In the genomic region with DNA sequence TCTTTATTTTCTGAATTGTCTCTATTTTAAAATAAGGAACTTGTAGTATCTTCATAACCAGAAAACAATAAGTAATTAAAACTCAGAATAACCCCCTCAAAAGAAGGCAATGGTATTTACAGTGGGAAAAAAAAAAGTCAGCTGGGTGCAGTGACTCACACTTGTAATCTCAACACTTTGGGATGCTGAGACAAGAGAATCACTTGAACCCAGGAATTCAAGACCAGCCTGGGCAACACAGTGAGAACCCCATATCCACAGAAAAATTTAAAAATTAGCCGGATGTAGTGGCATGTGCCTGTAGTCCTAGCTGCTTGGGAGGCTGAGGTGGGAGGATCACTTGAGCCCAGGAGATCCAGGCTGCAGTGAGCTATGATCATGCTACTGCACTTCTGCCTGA, we compare ENCODE assay signal across 2 cellular contexts.
A peak's percentile ranks its signal among the peaks of the same experiment; 100 is the strongest.
TF ChIP-seq lines count a peak whose summit lies in the region.

No MANE protein-coding gene starts in this region.

TF ChIP-seq in SK-N-SH, 30 proteins besides CTCF, POLR2A, EP300 and RAD21:
- TF ChIP-seq, protein P1, sequence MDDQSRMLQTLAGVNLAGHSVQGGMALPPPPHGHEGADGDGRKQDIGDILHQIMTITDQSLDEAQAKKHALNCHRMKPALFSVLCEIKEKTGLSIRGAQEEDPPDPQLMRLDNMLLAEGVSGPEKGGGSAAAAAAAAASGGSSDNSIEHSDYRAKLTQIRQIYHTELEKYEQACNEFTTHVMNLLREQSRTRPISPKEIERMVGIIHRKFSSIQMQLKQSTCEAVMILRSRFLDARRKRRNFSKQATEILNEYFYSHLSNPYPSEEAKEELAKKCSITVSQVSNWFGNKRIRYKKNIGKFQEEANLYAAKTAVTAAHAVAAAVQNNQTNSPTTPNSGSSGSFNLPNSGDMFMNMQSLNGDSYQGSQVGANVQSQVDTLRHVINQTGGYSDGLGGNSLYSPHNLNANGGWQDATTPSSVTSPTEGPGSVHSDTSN (IDR thresholded peaks at IDR 0.05): no peak
- TF ChIP-seq FOXM1 (IDR thresholded peaks at IDR 0.05; ENCODE audit: low read depth) (no peak), ELF1 (IDR thresholded peaks at IDR 0.05) (no peak), FOSL2 (IDR thresholded peaks at IDR 0.05; ENCODE audit: borderline replicate concordance, low read depth) (peak; percentile 52; the same call in 1 of the 2 replicates)

TF ChIP-seq in SK-N-SH treated with all-trans-retinoic acid at 6 μM for 48 hours, 23 proteins besides CTCF, POLR2A, EP300 and RAD21 (continued from another document):
- TF ChIP-seq CSRNP3 (CRISPR knock-in tag; IDR thresholded peaks at IDR 0.05) (no peak), ZC3H10 (CRISPR knock-in tag; IDR thresholded peaks at IDR 0.05) (no peak), SNAI2 (CRISPR knock-in tag; IDR thresholded peaks at IDR 0.05) (no peak), ZNF70 (CRISPR knock-in tag; IDR thresholded peaks at IDR 0.05) (no peak), ZNF8 (CRISPR knock-in tag; IDR thresholded peaks at IDR 0.05) (no peak), OSR1 (CRISPR knock-in tag; IDR thresholded peaks at IDR 0.05) (no peak)
- TF ChIP-seq, protein P2, sequence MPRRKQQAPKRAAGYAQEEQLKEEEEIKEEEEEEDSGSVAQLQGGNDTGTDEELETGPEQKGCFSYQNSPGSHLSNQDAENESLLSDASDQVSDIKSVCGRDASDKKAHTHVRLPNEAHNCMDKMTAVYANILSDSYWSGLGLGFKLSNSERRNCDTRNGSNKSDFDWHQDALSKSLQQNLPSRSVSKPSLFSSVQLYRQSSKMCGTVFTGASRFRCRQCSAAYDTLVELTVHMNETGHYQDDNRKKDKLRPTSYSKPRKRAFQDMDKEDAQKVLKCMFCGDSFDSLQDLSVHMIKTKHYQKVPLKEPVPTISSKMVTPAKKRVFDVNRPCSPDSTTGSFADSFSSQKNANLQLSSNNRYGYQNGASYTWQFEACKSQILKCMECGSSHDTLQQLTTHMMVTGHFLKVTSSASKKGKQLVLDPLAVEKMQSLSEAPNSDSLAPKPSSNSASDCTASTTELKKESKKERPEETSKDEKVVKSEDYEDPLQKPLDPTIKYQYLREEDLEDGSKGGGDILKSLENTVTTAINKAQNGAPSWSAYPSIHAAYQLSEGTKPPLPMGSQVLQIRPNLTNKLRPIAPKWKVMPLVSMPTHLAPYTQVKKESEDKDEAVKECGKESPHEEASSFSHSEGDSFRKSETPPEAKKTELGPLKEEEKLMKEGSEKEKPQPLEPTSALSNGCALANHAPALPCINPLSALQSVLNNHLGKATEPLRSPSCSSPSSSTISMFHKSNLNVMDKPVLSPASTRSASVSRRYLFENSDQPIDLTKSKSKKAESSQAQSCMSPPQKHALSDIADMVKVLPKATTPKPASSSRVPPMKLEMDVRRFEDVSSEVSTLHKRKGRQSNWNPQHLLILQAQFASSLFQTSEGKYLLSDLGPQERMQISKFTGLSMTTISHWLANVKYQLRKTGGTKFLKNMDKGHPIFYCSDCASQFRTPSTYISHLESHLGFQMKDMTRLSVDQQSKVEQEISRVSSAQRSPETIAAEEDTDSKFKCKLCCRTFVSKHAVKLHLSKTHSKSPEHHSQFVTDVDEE (CRISPR knock-in tag; IDR thresholded peaks at IDR 0.05): no peak
- TF ChIP-seq, protein P3, sequence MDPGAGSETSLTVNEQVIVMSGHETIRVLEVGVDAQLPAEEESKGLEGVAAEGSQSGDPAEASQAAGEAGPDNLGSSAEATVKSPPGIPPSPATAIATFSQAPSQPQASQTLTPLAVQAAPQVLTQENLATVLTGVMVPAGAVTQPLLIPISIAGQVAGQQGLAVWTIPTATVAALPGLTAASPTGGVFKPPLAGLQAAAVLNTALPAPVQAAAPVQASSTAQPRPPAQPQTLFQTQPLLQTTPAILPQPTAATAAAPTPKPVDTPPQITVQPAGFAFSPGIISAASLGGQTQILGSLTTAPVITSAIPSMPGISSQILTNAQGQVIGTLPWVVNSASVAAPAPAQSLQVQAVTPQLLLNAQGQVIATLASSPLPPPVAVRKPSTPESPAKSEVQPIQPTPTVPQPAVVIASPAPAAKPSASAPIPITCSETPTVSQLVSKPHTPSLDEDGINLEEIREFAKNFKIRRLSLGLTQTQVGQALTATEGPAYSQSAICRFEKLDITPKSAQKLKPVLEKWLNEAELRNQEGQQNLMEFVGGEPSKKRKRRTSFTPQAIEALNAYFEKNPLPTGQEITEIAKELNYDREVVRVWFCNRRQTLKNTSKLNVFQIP (CRISPR knock-in tag; IDR thresholded peaks at IDR 0.05; ENCODE audit: borderline replicate concordance, low read depth): no peak
- TF ChIP-seq, protein P4, sequence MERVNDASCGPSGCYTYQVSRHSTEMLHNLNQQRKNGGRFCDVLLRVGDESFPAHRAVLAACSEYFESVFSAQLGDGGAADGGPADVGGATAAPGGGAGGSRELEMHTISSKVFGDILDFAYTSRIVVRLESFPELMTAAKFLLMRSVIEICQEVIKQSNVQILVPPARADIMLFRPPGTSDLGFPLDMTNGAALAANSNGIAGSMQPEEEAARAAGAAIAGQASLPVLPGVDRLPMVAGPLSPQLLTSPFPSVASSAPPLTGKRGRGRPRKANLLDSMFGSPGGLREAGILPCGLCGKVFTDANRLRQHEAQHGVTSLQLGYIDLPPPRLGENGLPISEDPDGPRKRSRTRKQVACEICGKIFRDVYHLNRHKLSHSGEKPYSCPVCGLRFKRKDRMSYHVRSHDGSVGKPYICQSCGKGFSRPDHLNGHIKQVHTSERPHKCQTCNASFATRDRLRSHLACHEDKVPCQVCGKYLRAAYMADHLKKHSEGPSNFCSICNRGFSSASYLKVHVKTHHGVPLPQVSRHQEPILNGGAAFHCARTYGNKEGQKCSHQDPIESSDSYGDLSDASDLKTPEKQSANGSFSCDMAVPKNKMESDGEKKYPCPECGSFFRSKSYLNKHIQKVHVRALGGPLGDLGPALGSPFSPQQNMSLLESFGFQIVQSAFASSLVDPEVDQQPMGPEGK (CRISPR knock-in tag; IDR thresholded peaks at IDR 0.05; ENCODE audit: borderline replicate concordance): no peak
- TF ChIP-seq, protein P5, sequence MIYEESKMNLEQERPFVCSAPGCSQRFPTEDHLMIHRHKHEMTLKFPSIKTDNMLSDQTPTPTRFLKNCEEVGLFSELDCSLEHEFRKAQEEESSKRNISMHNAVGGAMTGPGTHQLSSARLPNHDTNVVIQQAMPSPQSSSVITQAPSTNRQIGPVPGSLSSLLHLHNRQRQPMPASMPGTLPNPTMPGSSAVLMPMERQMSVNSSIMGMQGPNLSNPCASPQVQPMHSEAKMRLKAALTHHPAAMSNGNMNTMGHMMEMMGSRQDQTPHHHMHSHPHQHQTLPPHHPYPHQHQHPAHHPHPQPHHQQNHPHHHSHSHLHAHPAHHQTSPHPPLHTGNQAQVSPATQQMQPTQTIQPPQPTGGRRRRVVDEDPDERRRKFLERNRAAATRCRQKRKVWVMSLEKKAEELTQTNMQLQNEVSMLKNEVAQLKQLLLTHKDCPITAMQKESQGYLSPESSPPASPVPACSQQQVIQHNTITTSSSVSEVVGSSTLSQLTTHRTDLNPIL (CRISPR knock-in tag; IDR thresholded peaks at IDR 0.05; ENCODE audit: low read depth): no peak
